In the genomic region with DNA sequence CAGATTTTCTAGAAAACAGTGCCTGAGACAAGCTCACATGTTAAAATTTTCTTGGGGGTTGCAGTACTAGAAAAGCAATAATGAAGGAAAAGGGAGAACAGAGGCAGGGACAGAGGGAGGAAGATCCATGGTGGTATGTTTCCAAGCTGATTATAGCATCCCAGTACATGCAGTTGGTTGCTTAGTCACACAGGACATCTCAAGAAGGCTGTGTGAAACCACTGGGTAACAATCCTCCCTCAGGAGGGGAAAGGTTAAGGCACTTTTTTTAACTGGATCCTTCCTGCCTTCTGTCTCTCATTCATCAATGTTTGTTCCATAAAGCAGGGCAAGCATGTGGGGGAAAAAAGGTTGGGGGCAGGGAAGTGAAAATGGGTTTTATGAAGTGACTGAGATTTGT, we compare ENCODE assay signal across 17 cellular contexts. TPM values are rescaled to one million over a fixed set of nuclear protein-coding genes. Genes with fewer than 3 reads are reported as not detected.
DNase-seq lines count a peak whose midpoint lies in the region; ATAC-seq, FAIRE-seq and TF ChIP-seq lines count a peak whose summit lies in the region.
"Had no signal": no experiment of that assay in that cellular context is flagged by ENCODE, and none has a peak within 500 bp of the region (broad histone marks: within the 10 kb centered on the region; RNA-seq: fewer than 3 reads in every experiment).

No MANE protein-coding gene starts in this region.

- no peak for TF ChIP-seq POLR2A in GM12891 (IDR thresholded peaks at IDR 0.05; ENCODE audit: low read depth, low read length)

- H3K36me3 Mint-ChIP-seq in CD14-positive monocyte = no peaks in the 10 kb centered on the region
- H3K36me3 Mint-ChIP-seq: CD8-positive, alpha-beta T cell had no signal

- H3K27ac ChIP-seq in OCI-LY7 (ENCODE audit: low read depth, low read length, poor library complexity, severe bottlenecking) = peak overlapping the region; percentile 7
- H3K27ac ChIP-seq: SJSA1 had no signal

- DNase-seq in GM12891 (ENCODE audit: insufficient read length, low spot score) = no peak
- DNase-seq in OCI-LY7 (ENCODE audit: low spot score) = peak; percentile 4
- DNase-seq in mucosa of gallbladder (ENCODE audit: low spot score) = no peak
- no peak for DNase-seq in CD14-positive monocyte (ENCODE audit: low spot score)
- no peak for DNase-seq in NCI-H1092 treated with DMSO at 0.1 percent for 48 hours (lab: John Stamatoyannopoulos, UW)
- DNase-seq in NCI-H1105 treated with DMSO at 0.1 percent for 48 hours (lab: John Stamatoyannopoulos, UW) = no peak
- DNase-seq: 8988T; CD8-positive, alpha-beta T cell; H7; MM.1S; NCI-H187 treated with DMSO at 0.1 percent for 48 hours; NCI-H446 treated with DMSO at 0.1 percent for 48 hours; PC-3 had no signal

- peak; percentile 13 for ATAC-seq in GM21360 (IDR thresholded peaks at IDR 0.05; ENCODE audit: unreplicated experiment)
- peak; percentile 15 for ATAC-seq in HG03095 (IDR thresholded peaks at IDR 0.05; ENCODE audit: unreplicated experiment)
- ATAC-seq: CD8-positive, alpha-beta T cell; HepG2; PC-3 had no signal

- H3K4me3 Mint-ChIP-seq in CD14-positive monocyte = no peak overlapping the region
- H3K4me3 Mint-ChIP-seq: CD8-positive, alpha-beta T cell had no signal

- H4K20me1 ChIP-seq in OCI-LY7 (ENCODE audit: insufficient read depth, low read length) = no peaks in the 10 kb centered on the region

- no peaks in the 10 kb centered on the region for H3K4me1 Mint-ChIP-seq in CD14-positive monocyte

- no peaks in the 10 kb centered on the region for H3K79me2 ChIP-seq in OCI-LY7 (ENCODE audit: insufficient read depth, low read depth, low read length)

- H3K36me3 ChIP-seq in OCI-LY7 (ENCODE audit: insufficient read depth, low read length) = no peaks in the 10 kb centered on the region
- H3K36me3 ChIP-seq: SJSA1 had no signal

- POLR2A ChIA-PET in OCI-LY7 (lab: Charles Lee) = interaction anchor here (0.8 kb wide), 1 partner anchor 11 kb away, joined by 4 read pairs; no protein-coding TSS in a partner anchor

- no peak for TF ChIP-seq CTCF in OCI-LY7 (conservative IDR thresholded peaks at IDR 0.05; ENCODE audit: low read length)
- TF ChIP-seq CTCF in CD14-positive monocyte (IDR thresholded peaks at IDR 0.05) = no peak

- no TSS peak for BruUV-seq in OCI-LY7 (replicated peaks; lab: Mats Ljungman, UMichigan)

- peak overlapping the region; percentile 59 for H3K4me2 ChIP-seq in OCI-LY7 (ENCODE audit: low read length)

- no peak overlapping the region for H3K4me3 ChIP-seq in OCI-LY7 (ENCODE audit: low read depth, low read length, poor library complexity, severe bottlenecking)
- H3K4me3 ChIP-seq: SJSA1 had no signal

- CTCF ChIA-PET in OCI-LY7 (lab: Charles Lee; ENCODE audit: unreplicated experiment) = no interaction called here

- FAIRE-seq in GM12891 (lab: Jason Lieb, UNC) = peak; percentile 72
- FAIRE-seq: HepG2 had no signal

- H3K27me3 Mint-ChIP-seq in CD14-positive monocyte (ENCODE audit: low read depth in 3 of 3) = peaks cover 2 to 7% (median 5%) of the 10 kb centered on the region in 3 donors

- H3K4me1 ChIP-seq in OCI-LY7 (ENCODE audit: insufficient read depth, low read length, poor library complexity, severe bottlenecking) = peaks cover 14% of the 10 kb centered on the region
- H3K4me1 ChIP-seq: SJSA1 had no signal

- peaks cover 16 to 28% (median 20%) of the 10 kb centered on the region in 7 donors for H3K9me3 Mint-ChIP-seq in CD14-positive monocyte

- H3K9me3 ChIP-seq in OCI-LY7 (ENCODE audit: low read length) = peaks cover 22% of the 10 kb centered on the region; the same call in 1 of the 2 replicates
- H3K9me3 ChIP-seq: SJSA1 had no signal

- intact Hi-C loops in OCI-LY7 (cut with micrococcal nuclease; ENCODE audit: unreplicated experiment) (loop anchor here (10.0 kb wide), 2 partner anchors 244 to 636 kb away; partner anchors contain the start of genes DOCK4 and ZNF277), CD14-positive monocyte (cut with micrococcal nuclease) (no loop called here)

- H2AFZ ChIP-seq in OCI-LY7 (ENCODE audit: low read length) = peak overlapping the region; percentile 64; the same call in 1 of the 2 replicates

- no peak overlapping the region for H3K27ac Mint-ChIP-seq in CD14-positive monocyte
- H3K27ac Mint-ChIP-seq: CD8-positive, alpha-beta T cell had no signal

- H3K9me2 ChIP-seq in OCI-LY7 (ENCODE audit: insufficient read depth, low read length) = no peaks in the 10 kb centered on the region

TF ChIP-seq in GM12891, 5 proteins besides CTCF, POLR2A, EP300 and RAD21:
- TF ChIP-seq SPI1 (IDR thresholded peaks at IDR 0.05; ENCODE audit: low read depth, low read length) (no peak), POLR2AphosphoS5 (IDR thresholded peaks at IDR 0.05; ENCODE audit: low read depth, low read length) (no peak), TAF1 (IDR thresholded peaks at IDR 0.05; ENCODE audit: low read depth, low read length) (no peak), PAX5 (IDR thresholded peaks at IDR 0.05; ENCODE audit: insufficient read depth, low read length, severe bottlenecking) (no peak), POU2F2 (IDR thresholded peaks at IDR 0.05; ENCODE audit: low read depth, low read length) (no peak)

RNA-seq across cellular contexts. Expression of gene IMMP2L, which starts 6.1 kb away (rescaled TPM):
- polyA plus RNA-seq in GM12891 (2012; ENCODE audit: low read depth, missing spikeins) = 10.2 TPM
- 8.0 and 29.3 TPM in 2 replicates for total RNA-seq in OCI-LY7 (2014; rRNA removed; shearing (Covaris generic))
- total RNA-seq in OCI-LY7 (2022) (23.8 and 25.4 TPM in 2 replicates), mucosa of gallbladder (19.7 TPM)
- polyA plus RNA-seq in CD14-positive monocyte = 1 to 10 TPM; 6.2 to 6.4 TPM
